ENCODE assay signal across 10 cellular contexts in the genomic region with DNA sequence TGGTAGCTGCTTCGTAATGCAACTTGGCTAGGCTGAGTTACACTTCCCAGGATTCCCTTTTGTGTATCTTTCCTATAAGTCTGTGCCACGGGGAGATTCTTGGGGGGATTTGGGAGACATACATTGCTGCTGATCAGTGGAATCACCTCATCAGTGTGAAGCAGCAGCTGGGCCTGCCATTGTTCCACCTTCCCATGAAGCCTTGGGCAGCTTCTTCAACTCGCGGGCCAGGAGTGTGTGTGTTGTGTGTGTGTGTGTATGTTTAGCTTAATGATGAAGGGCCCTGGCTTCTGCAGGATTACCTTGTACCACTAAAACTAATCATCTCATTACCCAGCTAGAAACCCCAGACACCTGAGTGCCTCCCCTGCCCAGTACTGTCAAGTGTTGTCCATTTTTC. TPM values are rescaled to one million over a fixed set of nuclear protein-coding genes. Genes with fewer than 3 reads are reported as not detected.
"Had no signal": no experiment of that assay in that cellular context is flagged by ENCODE, and none has a peak within 500 bp of the region (broad histone marks: within the 10 kb centered on the region; RNA-seq: fewer than 3 reads in every experiment).

No MANE protein-coding gene starts in this region.

- H2AFZ ChIP-seq: GM23248 had no signal

- H3K4me3 ChIP-seq: GM23248, HAP-1, K562 had no signal

- H3K27ac ChIP-seq: GM23248, HL-60 had no signal

- H3K4me1 ChIP-seq: HAP-1 had no signal

- DNase-seq: GM23248, GOT3, H7, HFFc6, IMR-90 had no signal

- H3K27ac Mint-ChIP-seq: HFFc6 had no signal

- H3K9ac ChIP-seq: GM23248 had no signal

- H3K4me3 Mint-ChIP-seq: HFFc6 had no signal

- H3K9me3 ChIP-seq: HAP-1 had no signal

- ATAC-seq: HCT116, K562 had no signal

- H3K36me3 ChIP-seq: HAP-1 had no signal

- FAIRE-seq: K562 had no signal

RNA-seq across cellular contexts. Expression of a gene that starts 46.5 kb away (rescaled TPM):
- total RNA-seq: GM23248, H4, H7, HFFc6, IMR-90 had no signal
- polyA plus RNA-seq: GM23248, IMR-90 had no signal
